1 cellular context compared by ENCODE assay signal in the genomic region with DNA sequence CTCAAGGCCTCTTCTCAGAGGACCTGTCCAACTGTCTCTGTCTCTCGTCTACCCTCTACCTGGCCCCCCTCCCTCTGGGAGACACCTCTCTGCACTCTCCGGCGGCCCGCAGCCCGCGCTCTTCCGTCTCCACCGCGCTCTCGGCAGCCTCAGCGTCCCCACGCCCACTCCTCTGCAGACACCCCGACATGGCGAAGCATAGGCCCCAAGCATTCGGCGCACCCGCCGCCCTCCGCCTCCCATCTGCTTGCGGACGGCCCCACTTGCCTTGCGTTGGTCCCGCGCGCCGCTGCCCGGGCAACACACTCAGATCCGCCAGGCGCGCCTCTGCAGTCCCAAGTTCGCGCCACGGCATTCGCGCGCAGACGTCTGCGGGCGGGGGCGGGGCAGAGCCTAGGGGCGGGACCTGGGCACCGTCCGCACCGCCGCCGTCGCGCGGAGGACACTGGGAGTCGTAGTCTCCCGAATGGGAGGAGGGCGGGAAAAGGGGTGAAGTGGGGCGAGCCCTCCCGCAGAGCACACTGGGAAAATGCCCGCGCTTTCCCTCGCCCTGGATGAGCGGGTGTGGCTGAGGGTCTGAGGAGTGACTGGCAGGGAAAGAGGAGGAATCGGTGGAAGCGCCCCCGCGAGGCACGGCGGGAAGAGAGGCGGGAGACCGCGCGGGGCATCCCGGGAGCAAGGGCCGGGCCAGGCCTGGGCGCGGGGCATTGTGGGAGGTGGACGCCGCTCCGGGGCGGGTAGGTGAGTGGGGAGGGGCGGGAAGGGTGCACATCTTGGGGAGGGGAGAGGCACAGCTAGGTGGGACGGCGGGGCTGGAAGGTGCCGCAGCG.
TF ChIP-seq lines count a peak whose summit lies in the region.

Gene LIG1 (minus strand): TSS at position 371 of the 830 bp plus-strand sequence. CDS start 4,778 bp downstream, outside the sequence.
Gene ZSWIM9 (plus strand): TSS at position 707 of the 830 bp plus-strand sequence. CDS start 1,123 bp downstream, outside the sequence.

TF ChIP-seq in HepG2, 621 proteins besides CTCF, POLR2A, EP300 and RAD21 (continued from another document and continues in another):
- TF ChIP-seq, protein P1, sequence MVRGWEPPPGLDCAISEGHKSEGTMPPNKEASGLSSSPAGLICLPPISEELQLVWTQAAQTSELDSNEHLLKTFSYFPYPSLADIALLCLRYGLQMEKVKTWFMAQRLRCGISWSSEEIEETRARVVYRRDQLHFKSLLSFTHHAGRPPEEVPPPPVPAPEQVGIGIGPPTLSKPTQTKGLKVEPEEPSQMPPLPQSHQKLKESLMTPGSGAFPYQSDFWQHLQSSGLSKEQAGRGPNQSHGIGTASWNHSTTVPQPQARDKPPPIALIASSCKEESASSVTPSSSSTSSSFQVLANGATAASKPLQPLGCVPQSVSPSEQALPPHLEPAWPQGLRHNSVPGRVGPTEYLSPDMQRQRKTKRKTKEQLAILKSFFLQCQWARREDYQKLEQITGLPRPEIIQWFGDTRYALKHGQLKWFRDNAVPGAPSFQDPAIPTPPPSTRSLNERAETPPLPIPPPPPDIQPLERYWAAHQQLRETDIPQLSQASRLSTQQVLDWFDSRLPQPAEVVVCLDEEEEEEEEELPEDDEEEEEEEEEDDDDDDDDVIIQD (CRISPR knock-in tag; IDR thresholded peaks at IDR 0.05; ENCODE audit: low read depth) = no peak
- TF ChIP-seq ZNF24 (IDR thresholded peaks at IDR 0.05) (no peak), ZNF547 (CRISPR knock-in tag; IDR thresholded peaks at IDR 0.05) (peak; percentile 62), ZNF251 (CRISPR knock-in tag; IDR thresholded peaks at IDR 0.05) (peak; percentile 76; the same call in 1 of the 2 replicates), ZNF318 (CRISPR knock-in tag; IDR thresholded peaks at IDR 0.05) (no peak), HNF4A (CRISPR knock-in tag; IDR thresholded peaks at IDR 0.05) (0 out of 2 replicates have a peak, but pooled peaks have one; percentile 6), ZMAT3 (CRISPR knock-in tag; conservative IDR thresholded peaks at IDR 0.05) (no peak), NR2C2 (CRISPR knock-in tag; IDR thresholded peaks at IDR 0.05; ENCODE audit: borderline replicate concordance) (peak; percentile 84), PHF21A (CRISPR knock-in tag; IDR thresholded peaks at IDR 0.05) (peak; percentile 56; the same call in 1 of the 2 replicates), ZNF121 (CRISPR knock-in tag; IDR thresholded peaks at IDR 0.05) (no peak), ZNF136 (CRISPR knock-in tag; IDR thresholded peaks at IDR 0.05; ENCODE audit: low read depth) (0 out of 2 replicates have a peak, but pooled peaks have one; percentile 10), ZFAT (CRISPR knock-in tag; conservative IDR thresholded peaks at IDR 0.05) (no peak), MBNL3 (CRISPR knock-in tag; conservative IDR thresholded peaks at IDR 0.05) (no peak), PAWR (CRISPR knock-in tag; IDR thresholded peaks at IDR 0.05; ENCODE audit: borderline replicate concordance) (no peak), ZBTB25 (CRISPR knock-in tag; IDR thresholded peaks at IDR 0.05) (peak; percentile 47; the same call in 1 of the 2 replicates), SUZ12 (IDR thresholded peaks at IDR 0.05; ENCODE audit: low read depth, low read length) (peak; percentile 60), HIVEP1 (CRISPR knock-in tag; IDR thresholded peaks at IDR 0.05) (no peak), TARDBP (CRISPR knock-in tag; IDR thresholded peaks at IDR 0.05) (peak; percentile 61; the same call in 1 of the 2 replicates), TFE3 (CRISPR knock-in tag; IDR thresholded peaks at IDR 0.05) (no peak), ZKSCAN1 (IDR thresholded peaks at IDR 0.05; ENCODE audit: low read length) (no peak), SRF (IDR thresholded peaks at IDR 0.05; ENCODE audit: low read depth, low read length) (no peak), ZNF766 (CRISPR knock-in tag; IDR thresholded peaks at IDR 0.05; ENCODE audit: borderline replicate concordance) (no peak), ZNF225 (CRISPR knock-in tag; IDR thresholded peaks at IDR 0.05) (0 out of 2 replicates have a peak, but pooled peaks have one; percentile 50), NONO (IDR thresholded peaks at IDR 0.05) (no peak), NONO (CRISPR knock-in tag; conservative IDR thresholded peaks at IDR 0.05) (peak; percentile 87), SNAPC5 (CRISPR knock-in tag; IDR thresholded peaks at IDR 0.05; ENCODE audit: borderline replicate concordance) (0 out of 2 replicates have a peak, but pooled peaks have one; percentile 51), RFXAP (CRISPR knock-in tag; IDR thresholded peaks at IDR 0.05; ENCODE audit: borderline replicate concordance) (0 out of 2 replicates have a peak, but pooled peaks have one; percentile 22), ZFYVE20 (CRISPR knock-in tag; IDR thresholded peaks at IDR 0.05; ENCODE audit: borderline replicate concordance, low read depth) (0 out of 2 replicates have a peak, but pooled peaks have one; percentile 57), KMT2B (CRISPR knock-in tag; IDR thresholded peaks at IDR 0.05) (peak; percentile 72), ZNF605 (CRISPR knock-in tag; IDR thresholded peaks at IDR 0.05) (no peak; the same call in 1 of the 2 replicates), ZNF740 (CRISPR knock-in tag; IDR thresholded peaks at IDR 0.05) (peak; percentile 55; the same call in 1 of the 2 replicates)
- TF ChIP-seq, protein P2, sequence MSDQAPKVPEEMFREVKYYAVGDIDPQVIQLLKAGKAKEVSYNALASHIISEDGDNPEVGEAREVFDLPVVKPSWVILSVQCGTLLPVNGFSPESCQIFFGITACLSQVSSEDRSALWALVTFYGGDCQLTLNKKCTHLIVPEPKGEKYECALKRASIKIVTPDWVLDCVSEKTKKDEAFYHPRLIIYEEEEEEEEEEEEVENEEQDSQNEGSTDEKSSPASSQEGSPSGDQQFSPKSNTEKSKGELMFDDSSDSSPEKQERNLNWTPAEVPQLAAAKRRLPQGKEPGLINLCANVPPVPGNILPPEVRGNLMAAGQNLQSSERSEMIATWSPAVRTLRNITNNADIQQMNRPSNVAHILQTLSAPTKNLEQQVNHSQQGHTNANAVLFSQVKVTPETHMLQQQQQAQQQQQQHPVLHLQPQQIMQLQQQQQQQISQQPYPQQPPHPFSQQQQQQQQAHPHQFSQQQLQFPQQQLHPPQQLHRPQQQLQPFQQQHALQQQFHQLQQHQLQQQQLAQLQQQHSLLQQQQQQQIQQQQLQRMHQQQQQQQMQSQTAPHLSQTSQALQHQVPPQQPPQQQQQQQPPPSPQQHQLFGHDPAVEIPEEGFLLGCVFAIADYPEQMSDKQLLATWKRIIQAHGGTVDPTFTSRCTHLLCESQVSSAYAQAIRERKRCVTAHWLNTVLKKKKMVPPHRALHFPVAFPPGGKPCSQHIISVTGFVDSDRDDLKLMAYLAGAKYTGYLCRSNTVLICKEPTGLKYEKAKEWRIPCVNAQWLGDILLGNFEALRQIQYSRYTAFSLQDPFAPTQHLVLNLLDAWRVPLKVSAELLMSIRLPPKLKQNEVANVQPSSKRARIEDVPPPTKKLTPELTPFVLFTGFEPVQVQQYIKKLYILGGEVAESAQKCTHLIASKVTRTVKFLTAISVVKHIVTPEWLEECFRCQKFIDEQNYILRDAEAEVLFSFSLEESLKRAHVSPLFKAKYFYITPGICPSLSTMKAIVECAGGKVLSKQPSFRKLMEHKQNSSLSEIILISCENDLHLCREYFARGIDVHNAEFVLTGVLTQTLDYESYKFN (CRISPR knock-in tag; conservative IDR thresholded peaks at IDR 0.05) = peak; percentile 62
- TF ChIP-seq, protein P3, sequence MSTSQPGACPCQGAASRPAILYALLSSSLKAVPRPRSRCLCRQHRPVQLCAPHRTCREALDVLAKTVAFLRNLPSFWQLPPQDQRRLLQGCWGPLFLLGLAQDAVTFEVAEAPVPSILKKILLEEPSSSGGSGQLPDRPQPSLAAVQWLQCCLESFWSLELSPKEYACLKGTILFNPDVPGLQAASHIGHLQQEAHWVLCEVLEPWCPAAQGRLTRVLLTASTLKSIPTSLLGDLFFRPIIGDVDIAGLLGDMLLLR (CRISPR knock-in tag; IDR thresholded peaks at IDR 0.05) = no peak
- TF ChIP-seq, protein P4, sequence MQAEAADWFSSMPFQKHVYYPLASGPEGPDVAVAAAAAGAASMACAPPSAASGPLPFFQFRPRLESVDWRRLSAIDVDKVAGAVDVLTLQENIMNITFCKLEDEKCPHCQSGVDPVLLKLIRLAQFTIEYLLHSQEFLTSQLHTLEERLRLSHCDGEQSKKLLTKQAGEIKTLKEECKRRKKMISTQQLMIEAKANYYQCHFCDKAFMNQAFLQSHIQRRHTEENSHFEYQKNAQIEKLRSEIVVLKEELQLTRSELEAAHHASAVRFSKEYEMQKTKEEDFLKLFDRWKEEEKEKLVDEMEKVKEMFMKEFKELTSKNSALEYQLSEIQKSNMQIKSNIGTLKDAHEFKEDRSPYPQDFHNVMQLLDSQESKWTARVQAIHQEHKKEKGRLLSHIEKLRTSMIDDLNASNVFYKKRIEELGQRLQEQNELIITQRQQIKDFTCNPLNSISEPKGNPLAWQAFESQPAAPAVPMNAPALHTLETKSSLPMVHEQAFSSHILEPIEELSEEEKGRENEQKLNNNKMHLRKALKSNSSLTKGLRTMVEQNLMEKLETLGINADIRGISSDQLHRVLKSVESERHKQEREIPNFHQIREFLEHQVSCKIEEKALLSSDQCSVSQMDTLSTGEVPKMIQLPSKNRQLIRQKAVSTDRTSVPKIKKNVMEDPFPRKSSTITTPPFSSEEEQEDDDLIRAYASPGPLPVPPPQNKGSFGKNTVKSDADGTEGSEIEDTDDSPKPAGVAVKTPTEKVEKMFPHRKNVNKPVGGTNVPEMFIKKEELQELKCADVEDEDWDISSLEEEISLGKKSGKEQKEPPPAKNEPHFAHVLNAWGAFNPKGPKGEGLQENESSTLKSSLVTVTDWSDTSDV (CRISPR knock-in tag; IDR thresholded peaks at IDR 0.05) = peak; percentile 67; the same call in 1 of the 2 replicates
